In genomic region chr2:688504-689076, GRCh38 we compare ENCODE assay signal across 24 cellular contexts.
"Had no signal": no experiment of that assay in that cellular context is flagged by ENCODE, and none has a peak within 500 bp of the region (broad histone marks: within the 10 kb centered on the region; RNA-seq: fewer than 3 reads in every experiment).

No MANE protein-coding gene starts in this region.

- ATAC-seq: activated T-cell treated with anti-CD3 and anti-CD28 coated beads, Interleukin-2, amount 50 U/mL, for 4 hours; K562; T-helper 17 cell; WTC11 had no signal

- H3K4me1 Mint-ChIP-seq: activated CD4-positive, alpha-beta T cell treated with anti-CD3 and anti-CD28 coated beads, Interleukin-2, amount 10 ng/mL, durations not matched to agents 7 days and 5 days; WTC11 had no signal

- DNase-seq: activated CD4-positive, alpha-beta memory T cell treated with anti-CD3 and anti-CD28 coated beads for 36 hours; activated CD4-positive, alpha-beta T cell treated with anti-CD3 and anti-CD28 coated beads, Interleukin-2, amount 10 ng/mL, durations not matched to agents 7 days and 5 days; activated CD4-positive, CD25-positive, alpha-beta regulatory T cell treated with anti-CD3 and anti-CD28 coated beads, Interleukin-2, amount 50 U/mL, for 72 hours; activated CD8-positive, alpha-beta memory T cell treated with anti-CD3 and anti-CD28 coated beads for 24 hours; activated gamma-delta T cell; activated naive CD4-positive, alpha-beta T cell treated with anti-CD3 and anti-CD28 coated beads for 36 hours; activated T-cell treated with anti-CD3 and anti-CD28 coated beads, Interleukin-2, amount 50 U/mL, for 4 hours; amygdala; brain microvascular endothelial cell; Karpas-422; MM.1S; NCI-H1105; NCI-H1436; NCI-H1694 treated with DMSO at 0.1 percent for 48 hours; NCI-H2081; NCI-H510A treated with DMSO at 0.1 percent for 48 hours; NCI-H69; SIG-M5; T-helper 17 cell; T-helper 9 cell had no signal

- H3K27ac ChIP-seq: brain microvascular endothelial cell, cardiac muscle cell had no signal

- H3K4me3 ChIP-seq: cardiac muscle cell, K562 had no signal

- H3K27me3 ChIP-seq: brain microvascular endothelial cell, cardiac muscle cell had no signal

- H3K27ac Mint-ChIP-seq: activated CD4-positive, alpha-beta memory T cell treated with anti-CD3 and anti-CD28 coated beads for 36 hours; activated CD4-positive, alpha-beta T cell treated with anti-CD3 and anti-CD28 coated beads, Interleukin-2, amount 10 ng/mL, durations not matched to agents 7 days and 5 days; activated naive CD4-positive, alpha-beta T cell treated with anti-CD3 and anti-CD28 coated beads for 36 hours; activated naive CD8-positive, alpha-beta T cell; T-helper 17 cell; WTC11 had no signal

- H3K4me3 Mint-ChIP-seq: activated CD4-positive, alpha-beta memory T cell treated with anti-CD3 and anti-CD28 coated beads for 36 hours; activated CD4-positive, alpha-beta T cell treated with anti-CD3 and anti-CD28 coated beads, Interleukin-2, amount 10 ng/mL, durations not matched to agents 7 days and 5 days; activated naive CD4-positive, alpha-beta T cell treated with anti-CD3 and anti-CD28 coated beads for 36 hours; activated naive CD8-positive, alpha-beta T cell; activated T-cell treated with anti-CD3 and anti-CD28 coated beads, Interleukin-2, amount 50 U/mL, for 4 hours; T-helper 17 cell; WTC11 had no signal

- H3K36me3 ChIP-seq: brain microvascular endothelial cell, cardiac muscle cell had no signal
